Comparison of ENCODE assay signal across 12 cellular contexts in the genomic region with DNA sequence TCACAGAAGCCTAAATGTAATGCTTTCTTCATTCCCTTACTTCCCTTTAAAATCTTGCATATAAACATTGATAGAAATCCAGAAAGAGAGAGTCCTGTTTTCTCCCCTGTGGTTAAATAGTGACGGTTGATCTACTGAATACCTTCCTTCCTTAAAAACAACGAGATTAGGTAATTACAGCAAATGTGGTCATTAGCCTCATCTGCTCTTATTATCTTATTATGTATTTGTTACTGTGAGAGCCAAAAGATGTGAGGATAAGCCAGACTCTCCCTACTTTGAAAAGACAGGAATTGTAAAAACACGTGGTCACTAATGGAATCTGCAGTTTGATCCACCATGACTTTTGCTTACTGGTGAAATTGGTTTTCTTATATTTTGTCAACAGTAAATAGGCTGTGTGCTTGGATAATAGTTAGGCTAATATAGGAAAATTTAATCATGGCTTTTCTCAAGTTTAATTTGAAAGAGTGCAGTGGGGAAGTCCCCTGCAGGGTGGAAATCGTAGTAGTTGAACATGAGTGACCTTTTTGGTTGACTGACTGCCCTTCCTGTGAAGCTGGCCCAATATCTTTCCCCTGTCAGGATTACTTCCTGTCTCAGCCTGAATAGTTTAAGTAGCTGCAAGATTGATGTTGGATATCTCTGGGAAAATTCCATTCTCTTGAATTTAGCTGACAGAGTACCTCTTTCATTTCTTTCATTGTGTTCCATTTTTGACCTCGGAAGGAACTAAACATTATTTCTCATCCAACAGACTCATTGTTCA.
DNase-seq lines count a peak whose midpoint lies in the region; ATAC-seq and TF ChIP-seq lines count a peak whose summit lies in the region.
"Had no signal": no experiment of that assay in that cellular context is flagged by ENCODE, and none has a peak within 500 bp of the region (broad histone marks: within the 10 kb centered on the region; RNA-seq: fewer than 3 reads in every experiment).

No MANE protein-coding gene starts in this region.

- no peak for TF ChIP-seq POLR2A in breast epithelium (IDR thresholded peaks at IDR 0.05)

- peaks cover 37% of the 10 kb centered on the region for H3K4me1 Mint-ChIP-seq in MCF 10A (ENCODE audit: insufficient read depth, unreplicated experiment)
- H3K4me1 Mint-ChIP-seq in stimulated activated naive CD8-positive, alpha-beta T cell treated with anti-CD3 and anti-CD28 coated beads, Interleukin-15, amount 100 ng/mL, for 72 hours = peaks cover 91% of the 10 kb centered on the region

- H3K36me3 ChIP-seq in breast epithelium = no peaks in the 10 kb centered on the region
- 0 out of 2 replicates have a peak, but pooled peaks cover 2% of the 10 kb centered on the region for H3K36me3 ChIP-seq in SJSA1
- H3K36me3 ChIP-seq: SJCRH30 had no signal

- intact Hi-C loops in MCF 10A (cut with micrococcal nuclease) = no loop called here
- intact Hi-C loops in breast epithelium (cut with DNase I; ENCODE audit: low total_unique reads) = no loop called here

- H3K4me1 ChIP-seq in breast epithelium = peaks cover 0 to 5% of the 10 kb centered on the region in 2 donors
- peaks cover 69% of the 10 kb centered on the region for H3K4me1 ChIP-seq in SJSA1 (replicated peaks)

- H3K9me3 Mint-ChIP-seq in MCF 10A (ENCODE audit: unreplicated experiment) = no peaks in the 10 kb centered on the region
- no peaks in the 10 kb centered on the region for H3K9me3 Mint-ChIP-seq in stimulated activated naive CD8-positive, alpha-beta T cell treated with anti-CD3 and anti-CD28 coated beads, Interleukin-15, amount 100 ng/mL, for 72 hours

- H3K36me3 Mint-ChIP-seq in MCF 10A (ENCODE audit: insufficient read depth, unreplicated experiment) = peaks cover 4% of the 10 kb centered on the region

- H3K27ac ChIP-seq in breast epithelium (no peak overlapping the region), SJSA1 (peak overlapping the region; percentile 45), caudate nucleus (ENCODE audit: low read depth, low read length) (no peak overlapping the region)
- H3K27ac ChIP-seq: SJCRH30 had no signal

- no peaks in the 10 kb centered on the region for H3K27me3 Mint-ChIP-seq in MCF 10A (ENCODE audit: insufficient read depth, unreplicated experiment)
- no peaks in the 10 kb centered on the region for H3K27me3 Mint-ChIP-seq in stimulated activated naive CD8-positive, alpha-beta T cell treated with anti-CD3 and anti-CD28 coated beads, Interleukin-15, amount 100 ng/mL, for 72 hours

- peak overlapping the region; percentile 57 for H3K27ac Mint-ChIP-seq in MCF 10A (ENCODE audit: low read depth, unreplicated experiment)
- H3K27ac Mint-ChIP-seq in stimulated activated naive CD8-positive, alpha-beta T cell treated with anti-CD3 and anti-CD28 coated beads, Interleukin-15, amount 100 ng/mL, for 72 hours = peak overlapping the region; percentile 75 to 81

- no TSS peak for BruUV-seq in MCF 10A (replicated peaks; lab: Mats Ljungman, UMichigan)

- no peak overlapping the region for H3K4me3 ChIP-seq in breast epithelium
- H3K4me3 ChIP-seq in SJSA1 = no peak overlapping the region
- H3K4me3 ChIP-seq: SJCRH30 had no signal

- CTCF ChIA-PET in MCF 10A (lab: Yijun Ruan, JAX) = interaction anchor here (1.2 kb wide), 1 partner anchor 32 kb away, joined by 3 read pairs; no protein-coding TSS in a partner anchor

- H3K27me3 ChIP-seq in breast epithelium (no peaks in the 10 kb centered on the region), SJSA1 (replicated peaks) (no peaks in the 10 kb centered on the region)
- H3K27me3 ChIP-seq: SJCRH30 had no signal

- no peak for ATAC-seq in stimulated activated naive CD8-positive, alpha-beta T cell treated with anti-CD3 and anti-CD28 coated beads, Interleukin-15, amount 100 ng/mL, for 72 hours
- ATAC-seq in GM19328 (IDR thresholded peaks at IDR 0.05; ENCODE audit: unreplicated experiment) = no peak

- H3K9me3 ChIP-seq in breast epithelium (no peaks in the 10 kb centered on the region), SJSA1 (replicated peaks) (no peaks in the 10 kb centered on the region; the same call in 1 of the 2 replicates)
- H3K9me3 ChIP-seq: SJCRH30 had no signal

- POLR2A ChIA-PET in MCF 10A (lab: Yijun Ruan, JAX) = no interaction called here

- no peak overlapping the region for H3K4me3 Mint-ChIP-seq in MCF 10A (ENCODE audit: unreplicated experiment)
- H3K4me3 Mint-ChIP-seq in stimulated activated naive CD8-positive, alpha-beta T cell treated with anti-CD3 and anti-CD28 coated beads, Interleukin-15, amount 100 ng/mL, for 72 hours = peak overlapping the region; percentile 67 to 69

- no peak for TF ChIP-seq CTCF in MCF 10A (IDR thresholded peaks at IDR 0.05; ENCODE audit: unreplicated experiment)
- no peak for TF ChIP-seq CTCF in breast epithelium (IDR thresholded peaks at IDR 0.05)

- DNase-seq in MCF 10A (ENCODE audit: unreplicated experiment) = no peak
- no peak for DNase-seq in breast epithelium (ENCODE audit: low spot score in 2 of 2)
- DNase-seq in SJSA1 (ENCODE audit: low read depth in 1 of 2, low spot score in 2 of 2) = no peak
- DNase-seq in kidney glomerular epithelial cell (lab: John Stamatoyannopoulos, UW) = peak; percentile 39
- no peak for DNase-seq in stimulated activated naive CD8-positive, alpha-beta T cell treated with anti-CD3 and anti-CD28 coated beads, Interleukin-15, amount 100 ng/mL, for 72 hours
- no peak for DNase-seq in caudate nucleus (lab: John Stamatoyannopoulos, UW)
- DNase-seq in activated CD4-positive, alpha-beta T cell treated with anti-CD3 and anti-CD28 coated beads for 48 hours = no peak
- DNase-seq: activated CD8-positive, alpha-beta memory T cell treated with anti-CD3 and anti-CD28 coated beads, Interleukin-2, amount 50 U/mL, for 48 hours; GOT3; NCI-H2081 treated with DMSO at 0.1 percent for 48 hours; SJCRH30 had no signal
